Comparison of ENCODE assay signal across 19 cellular contexts in the genomic region with DNA sequence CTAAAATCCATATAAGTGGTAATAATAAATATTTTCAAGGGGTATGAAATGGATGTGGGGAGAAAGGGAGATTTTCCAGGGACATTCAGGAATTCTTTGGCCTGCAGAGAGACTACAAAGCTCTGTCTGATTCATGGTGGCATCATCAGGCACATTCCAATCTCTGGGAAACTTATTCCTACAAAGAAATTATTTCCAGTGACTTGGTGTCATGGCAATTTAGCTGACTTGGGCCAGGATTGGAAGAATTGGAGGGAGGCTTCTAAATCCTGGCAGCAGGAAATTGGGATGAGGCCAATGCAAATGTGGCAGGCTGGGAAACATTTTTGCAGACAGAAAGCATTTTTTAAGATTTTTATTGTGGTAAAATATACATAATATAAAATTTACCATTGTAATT.
DNase-seq lines count a peak whose midpoint lies in the region; ATAC-seq, FAIRE-seq and TF ChIP-seq lines count a peak whose summit lies in the region.
"Had no signal": no experiment of that assay in that cellular context is flagged by ENCODE, and none has a peak within 500 bp of the region (broad histone marks: within the 10 kb centered on the region; RNA-seq: fewer than 3 reads in every experiment).

No MANE protein-coding gene starts in this region.

- FAIRE-seq in GM12892 (lab: Jason Lieb, UNC): no peak
- FAIRE-seq: A204.1, keratinocyte had no signal

- H3K27me3 Mint-ChIP-seq in HFFc6 (ENCODE audit: insufficient read depth): no peaks in the 10 kb centered on the region
- H3K27me3 Mint-ChIP-seq: activated CD4-positive, alpha-beta T cell treated with anti-CD3 and anti-CD28 coated beads, Interleukin-2, amount 10 ng/mL, durations not matched to agents 7 days and 5 days; activated naive CD8-positive, alpha-beta T cell treated with anti-CD3 and anti-CD28 coated beads, Interleukin-2, amount 10 ng/mL, durations not matched to agents 7 days and 5 days had no signal

- H3K4me1 Mint-ChIP-seq in HFFc6 (ENCODE audit: low read depth): peaks cover 34% of the 10 kb centered on the region
- H3K4me1 Mint-ChIP-seq: activated CD4-positive, alpha-beta T cell treated with anti-CD3 and anti-CD28 coated beads, Interleukin-2, amount 10 ng/mL, durations not matched to agents 7 days and 5 days; activated naive CD8-positive, alpha-beta T cell treated with anti-CD3 and anti-CD28 coated beads, Interleukin-2, amount 10 ng/mL, durations not matched to agents 7 days and 5 days had no signal

- no peak for TF ChIP-seq POLR2A in GM12892 (IDR thresholded peaks at IDR 0.05; ENCODE audit: low read depth, low read length)

- ATAC-seq in GM18861 (IDR thresholded peaks at IDR 0.05; ENCODE audit: unreplicated experiment): no peak
- ATAC-seq: foreskin keratinocyte, upper lobe of right lung had no signal

- no peaks in the 10 kb centered on the region for H3K9me3 Mint-ChIP-seq in HFFc6
- H3K9me3 Mint-ChIP-seq: activated CD4-positive, alpha-beta T cell treated with anti-CD3 and anti-CD28 coated beads, Interleukin-2, amount 10 ng/mL, durations not matched to agents 7 days and 5 days; activated naive CD8-positive, alpha-beta T cell treated with anti-CD3 and anti-CD28 coated beads, Interleukin-2, amount 10 ng/mL, durations not matched to agents 7 days and 5 days; activated T-helper 2 cell treated with anti-CD3 and anti-CD28 coated beads, Interferon-gamma antibody, Interleukin-2, Interleukin-4, amounts not matched to agents 10 μg/mL and 5 μg/mL and 100 μg/mL, durations not matched to agents 14 hours and 24 hours and 36 hours; T-helper 1 cell treated with Interleukin-12 subunit alpha and Interleukin-12 subunit beta and Interleukin-4 antibody, amounts not matched to agents 30 μg/mL and 1 μg/mL, for 36 hours had no signal

- no peaks in the 10 kb centered on the region for H3K36me3 Mint-ChIP-seq in HFFc6 (ENCODE audit: low read depth)
- H3K36me3 Mint-ChIP-seq: activated naive CD8-positive, alpha-beta T cell treated with anti-CD3 and anti-CD28 coated beads, Interleukin-2, amount 10 ng/mL, durations not matched to agents 7 days and 5 days; CD14-positive monocyte had no signal

- DNase-seq in AG08396 (ENCODE audit: low spot score) (peak; percentile 8), HFFc6 (peak; percentile 74), amniotic stem cell (lab: John Stamatoyannopoulos, UW) (peak; percentile 1), glomerular visceral epithelial cell (ENCODE audit: extremely low spot score) (peak; percentile 58), GM12892 (ENCODE audit: insufficient read length) (no peak), NCI-H2029 treated with DMSO at 0.1 percent for 48 hours (lab: John Stamatoyannopoulos, UW) (no peak)
- DNase-seq in activated naive CD4-positive, alpha-beta T cell treated with anti-CD3 and anti-CD28 coated beads, Interleukin-2, amount 50 U/mL, for 16 hours: no peak
- DNase-seq: activated CD4-positive, alpha-beta T cell treated with anti-CD3 and anti-CD28 coated beads, Interleukin-2, amount 10 ng/mL, durations not matched to agents 7 days and 5 days; activated naive CD8-positive, alpha-beta T cell treated with anti-CD3 and anti-CD28 coated beads, Interleukin-2, amount 10 ng/mL, durations not matched to agents 7 days and 5 days; DMS 273 treated with DMSO at 0.1 percent for 48 hours; foreskin keratinocyte; NCI-H1694; upper lobe of right lung had no signal

- H3K4me3 Mint-ChIP-seq in HFFc6: no peak overlapping the region
- H3K4me3 Mint-ChIP-seq: activated CD4-positive, alpha-beta T cell treated with anti-CD3 and anti-CD28 coated beads, Interleukin-2, amount 10 ng/mL, durations not matched to agents 7 days and 5 days; activated naive CD8-positive, alpha-beta T cell treated with anti-CD3 and anti-CD28 coated beads, Interleukin-2, amount 10 ng/mL, durations not matched to agents 7 days and 5 days; CD14-positive monocyte; T-helper 1 cell treated with Interleukin-12 subunit alpha and Interleukin-12 subunit beta and Interleukin-4 antibody, amounts not matched to agents 30 μg/mL and 1 μg/mL, for 36 hours had no signal

- no peak for TF ChIP-seq CTCF in HFFc6 (IDR thresholded peaks at IDR 0.05)

- H3K27ac Mint-ChIP-seq in HFFc6: peak overlapping the region; percentile 63; the same call in 1 of the 2 replicates
- H3K27ac Mint-ChIP-seq: activated CD4-positive, alpha-beta T cell treated with anti-CD3 and anti-CD28 coated beads, Interleukin-2, amount 10 ng/mL, durations not matched to agents 7 days and 5 days; activated naive CD8-positive, alpha-beta T cell treated with anti-CD3 and anti-CD28 coated beads, Interleukin-2, amount 10 ng/mL, durations not matched to agents 7 days and 5 days; activated T-helper 2 cell treated with anti-CD3 and anti-CD28 coated beads, Interferon-gamma antibody, Interleukin-2, Interleukin-4, amounts not matched to agents 10 μg/mL and 5 μg/mL and 100 μg/mL, durations not matched to agents 14 hours and 24 hours and 36 hours; CD14-positive monocyte; T-helper 1 cell treated with Interleukin-12 subunit alpha and Interleukin-12 subunit beta and Interleukin-4 antibody, amounts not matched to agents 30 μg/mL and 1 μg/mL, for 36 hours had no signal

Comparison
In these comparisons a context has a peak if more than half of its experiments do, and no peak if none do; other contexts are left out.
1. DNase-seq: peak in AG08396 (single experiment), HFFc6 (single experiment), amniotic stem cell (single experiment) and glomerular visceral epithelial cell (single experiment); none in activated naive CD4-positive, alpha-beta T cell treated with anti-CD3 and anti-CD28 coated beads, Interleukin-2, amount 50 U/mL, for 16 hours (single experiment), GM12892 (single experiment) and NCI-H2029 treated with DMSO at 0.1 percent for 48 hours (single experiment).